ENCODE assay signal across 8 cellular contexts in genomic region chr1:40477680-40478057, GRCh38. TPM values are rescaled to one million over a fixed set of nuclear protein-coding genes. Genes with fewer than 3 reads are reported as not detected.
DNase-seq lines count a peak whose midpoint lies in the region; ATAC-seq, FAIRE-seq and TF ChIP-seq lines count a peak whose summit lies in the region.

No MANE protein-coding gene starts in this region.

- H3K4me1 Mint-ChIP-seq in activated CD8-positive, alpha-beta memory T cell treated with anti-CD3 and anti-CD28 coated beads, Interleukin-2, amount 10 ng/mL, durations not matched to agents 7 days and 5 days = peaks cover 11% of the 10 kb centered on the region

- H2AFZ ChIP-seq in neuron (ENCODE audit: low read depth, low read length) = peak overlapping the region; percentile 55

- H3K27me3 Mint-ChIP-seq in activated CD8-positive, alpha-beta memory T cell treated with anti-CD3 and anti-CD28 coated beads, Interleukin-2, amount 10 ng/mL, durations not matched to agents 7 days and 5 days = no peaks in the 10 kb centered on the region

- H3K4me3 Mint-ChIP-seq in activated CD8-positive, alpha-beta memory T cell treated with anti-CD3 and anti-CD28 coated beads, Interleukin-2, amount 10 ng/mL, durations not matched to agents 7 days and 5 days = peak overlapping the region; percentile 47

- peaks cover 6% of the 10 kb centered on the region for H3K4me1 ChIP-seq in neuron (ENCODE audit: insufficient read depth, low read length)

- peaks cover 20% of the 10 kb centered on the region for H3K9me3 ChIP-seq in AG04450 (ENCODE audit: control insufficient read depth, insufficient read depth, low read length)
- peaks cover 25% of the 10 kb centered on the region for H3K9me3 ChIP-seq in neuron (ENCODE audit: low read length)

- DNase-seq in AG04450 (ENCODE audit: low read depth, low spot score) (no peak), M059J (ENCODE audit: low read depth) (peak; percentile 30), fibroblast of pulmonary artery (ENCODE audit: low read depth) (peak; percentile 19), NCI-H1436 (lab: John Stamatoyannopoulos, UW) (no peak), frontal cortex (ENCODE audit: low spot score in 2 of 2) (no peak)
- no peak for DNase-seq in activated CD8-positive, alpha-beta memory T cell treated with anti-CD3 and anti-CD28 coated beads, Interleukin-2, amount 10 ng/mL, durations not matched to agents 7 days and 5 days

- peaks cover 45% of the 10 kb centered on the region for H3K36me3 Mint-ChIP-seq in activated CD8-positive, alpha-beta memory T cell treated with anti-CD3 and anti-CD28 coated beads, Interleukin-2, amount 10 ng/mL, durations not matched to agents 7 days and 5 days

- no peak for FAIRE-seq in frontal cortex (lab: Jason Lieb, UNC)

- peaks cover 26% of the 10 kb centered on the region for H3K36me3 ChIP-seq in neuron (ENCODE audit: insufficient read depth, low read length)

- H3K4me3 ChIP-seq in AG04450 (ENCODE audit: low read depth, low read length) (peak overlapping the region; percentile 71), fibroblast of pulmonary artery (replicated peaks; ENCODE audit: low read depth, low read length) (peak overlapping the region; percentile 78), neuron (ENCODE audit: low read length) (peak overlapping the region; percentile 54)

- peak overlapping the region; percentile 18 for H3K27ac Mint-ChIP-seq in activated CD8-positive, alpha-beta memory T cell treated with anti-CD3 and anti-CD28 coated beads, Interleukin-2, amount 10 ng/mL, durations not matched to agents 7 days and 5 days

- H3K27me3 ChIP-seq in AG04450 (ENCODE audit: control insufficient read depth, insufficient read depth, low read length) (no peaks in the 10 kb centered on the region), neuron (ENCODE audit: insufficient read depth, low read length) (no peaks in the 10 kb centered on the region)

- peaks cover 34% of the 10 kb centered on the region for H3K9me3 Mint-ChIP-seq in activated CD8-positive, alpha-beta memory T cell treated with anti-CD3 and anti-CD28 coated beads, Interleukin-2, amount 10 ng/mL, durations not matched to agents 7 days and 5 days (ENCODE audit: low read depth)

- H3K27ac ChIP-seq in AG04450 (ENCODE audit: low read depth, low read length) = no peak overlapping the region

- peak; percentile 36 for ATAC-seq in GM19035 (IDR thresholded peaks at IDR 0.05; ENCODE audit: unreplicated experiment)
- peak; percentile 11 for ATAC-seq in activated CD8-positive, alpha-beta memory T cell treated with anti-CD3 and anti-CD28 coated beads, Interleukin-2, amount 10 ng/mL, durations not matched to agents 7 days and 5 days

- no peak for TF ChIP-seq CTCF in AG04450 (IDR thresholded peaks at IDR 0.05; ENCODE audit: low read depth, low read length)
- no peak for TF ChIP-seq CTCF in fibroblast of pulmonary artery (IDR thresholded peaks at IDR 0.05; ENCODE audit: low read length, missing control alignments)

- POLR2A ChIA-PET in AG04450 (lab: Yijun Ruan, JAX) = interaction anchor here (1.3 to 2.1 kb wide), 2 partner anchors 27 to 214 kb away, joined by 5 to 8 read pairs; partner anchors contain the start of genes NFYC and ZFP69B

- CTCF ChIA-PET in AG04450 (lab: Charles Lee) = interaction anchor here (1.2 kb wide), 1 partner anchor 55 kb away, joined by 4 read pairs; no protein-coding TSS in a partner anchor
- CTCF ChIA-PET in activated CD8-positive, alpha-beta memory T cell treated with anti-CD3 and anti-CD28 coated beads, Interleukin-2, amount 10 ng/mL, durations not matched to agents 7 days and 5 days (lab: Charles Lee) = interaction anchor here (1.0 to 1.5 kb wide), 2 partner anchors 26 to 28 kb away, joined by 3 to 5 read pairs; partner anchors contain the start of gene ZFP69B

RNA-seq across cellular contexts. Expression of gene ZFP69, which starts 0.6 kb away (rescaled TPM):
- 1.8 and 3.1 TPM in 2 replicates for polyA plus RNA-seq in AG04450 (2011; rRNA removed)
- 1.0 and 1.4 TPM in 2 replicates for polyA minus RNA-seq in AG04450 (2011; rRNA and poly(A)+ RNA removed)
- 3.6 and 4.4 TPM in 2 replicates for total RNA-seq in M059J (2014; rRNA removed; shearing (Covaris generic))
- 1 to 10 TPM; 1.4 TPM for total RNA-seq in activated CD8-positive, alpha-beta memory T cell treated with anti-CD3 and anti-CD28 coated beads, Interleukin-2, amount 10 ng/mL, durations not matched to agents 7 days and 5 days
- 19.2 TPM for total RNA-seq in frontal cortex

RNA-seq across cellular contexts. Expression of gene ZFP69B, which starts 27.4 kb away (rescaled TPM):
- 4.4 and 5.9 TPM in 2 replicates for polyA plus RNA-seq in AG04450 (2011; rRNA removed)
- 5.9 and 6.1 TPM in 2 replicates for polyA minus RNA-seq in AG04450 (2011; rRNA and poly(A)+ RNA removed)
- 2.2 and 2.5 TPM in 2 replicates for total RNA-seq in M059J (2014; rRNA removed; shearing (Covaris generic))
- 1 to 10 TPM; 3.8 to 5.1 TPM for total RNA-seq in activated CD8-positive, alpha-beta memory T cell treated with anti-CD3 and anti-CD28 coated beads, Interleukin-2, amount 10 ng/mL, durations not matched to agents 7 days and 5 days
- total RNA-seq in frontal cortex = 11.8 TPM

RNA-seq across cellular contexts. Expression of gene EXO5, which starts 30.9 kb away (rescaled TPM):
- polyA plus RNA-seq in AG04450 (2011; rRNA removed) = 8.3 and 11.1 TPM in 2 replicates
- polyA minus RNA-seq in AG04450 (2011; rRNA and poly(A)+ RNA removed) = 12.1 and 12.5 TPM in 2 replicates
- total RNA-seq in M059J (2014; rRNA removed; shearing (Covaris generic)) = 13.8 and 15.9 TPM in 2 replicates
- 10 to 100 TPM; 15.4 to 15.9 TPM for total RNA-seq in activated CD8-positive, alpha-beta memory T cell treated with anti-CD3 and anti-CD28 coated beads, Interleukin-2, amount 10 ng/mL, durations not matched to agents 7 days and 5 days
- 28.5 TPM for total RNA-seq in frontal cortex

RNA-seq across cellular contexts. Expression of gene ZNF684, which starts 53.8 kb away (rescaled TPM):
- 2.3 and 3.2 TPM in 2 replicates for polyA plus RNA-seq in AG04450 (2011; rRNA removed)
- polyA minus RNA-seq in AG04450 (2011; rRNA and poly(A)+ RNA removed) = 1.7 and 4.0 TPM in 2 replicates
- total RNA-seq in M059J (2014; rRNA removed; shearing (Covaris generic)) = 6.6 and 7.4 TPM in 2 replicates
- 10 to 100 TPM in 1 of 2 experiments, 1 to 10 TPM in 1; 8.7 to 10.0 TPM for total RNA-seq in activated CD8-positive, alpha-beta memory T cell treated with anti-CD3 and anti-CD28 coated beads, Interleukin-2, amount 10 ng/mL, durations not matched to agents 7 days and 5 days
- 7.7 TPM for total RNA-seq in frontal cortex

Comparison
In these comparisons a context has a peak if more than half of its experiments do, and no peak if none do; other contexts are left out.
1. DNase-seq: peak in M059J (single experiment) and fibroblast of pulmonary artery (single experiment); none in AG04450 (single experiment), activated CD8-positive, alpha-beta memory T cell treated with anti-CD3 and anti-CD28 coated beads, Interleukin-2, amount 10 ng/mL, durations not matched to agents 7 days and 5 days (single experiment), NCI-H1436 (single experiment) and frontal cortex (0 of 2).
2. Peak in every context shown above with its lines, with median percentiles within 50 percentile points of each other: H3K4me3 ChIP-seq.